In genomic region chr3:40456940-40457823, GRCh38 we compare ENCODE assay signal across 8 cellular contexts. TPM values are rescaled to one million over a fixed set of nuclear protein-coding genes. Genes with fewer than 3 reads are reported as not detected.
DNase-seq lines count a peak whose midpoint lies in the region; ATAC-seq and TF ChIP-seq lines count a peak whose summit lies in the region.

RPL14 (plus strand) TSS chr3:40457339; CDS start chr3:40457472, 133 bp downstream.

- CTCF ChIA-PET in naive thymus-derived CD4-positive, alpha-beta T cell (lab: Charles Lee) = interaction anchor here (1.0 to 1.3 kb wide), 2 partner anchors 69 to 140 kb away, joined by 3 read pairs; no protein-coding TSS in a partner anchor

- peaks cover 13% of the 10 kb centered on the region; the same call in 1 of the 2 replicates for H4K20me1 ChIP-seq in Karpas-422 (ENCODE audit: insufficient read depth, low read depth, low read length)
- peaks cover 1% of the 10 kb centered on the region for H4K20me1 ChIP-seq in fibroblast of lung (ENCODE audit: control insufficient read depth, extremely low read depth, insufficient read depth, low read length)

- H3K4me2 ChIP-seq in Karpas-422 (ENCODE audit: low read depth, low read length, poor library complexity, severe bottlenecking) (peak within 1 kb of the TSS; percentile 92), fibroblast of lung (ENCODE audit: extremely low read depth, insufficient read depth, low read length) (peak within 1 kb of the TSS; percentile 100)

- peaks cover 36% of the 10 kb centered on the region for H3K36me3 ChIP-seq in Karpas-422 (ENCODE audit: insufficient read depth, low read length)
- peaks cover 3% of the 10 kb centered on the region for H3K36me3 ChIP-seq in fibroblast of lung (ENCODE audit: control insufficient read depth, insufficient read depth, low read length)
- H3K36me3 ChIP-seq in naive thymus-derived CD4-positive, alpha-beta T cell (ENCODE audit: control insufficient read depth in 2 of 3, insufficient read depth in 3 of 3, low read length in 3 of 3) = peaks cover 8 to 36% (median 10%) of the 10 kb centered on the region in 3 experiments

- intact Hi-C loops in naive thymus-derived CD4-positive, alpha-beta T cell (cut with micrococcal nuclease) = loop anchor here (1.0 to 10.0 kb wide), 13 partner anchors 20 to 1558 kb away; partner anchors contain the start of genes EIF1B (in 2 of the 2), RPSA (in 2 of the 2), ZNF619 (in 2 of the 2) and ZNF621 (in 2 of the 2)

- peaks cover 16% of the 10 kb centered on the region for H3K4me1 Mint-ChIP-seq in activated T-helper 17 cell treated with anti-CD3 and anti-CD28 coated beads, Interleukin-2, amount 50 U/mL, for 72 hours
- peaks cover 22 to 67% (median 55%) of the 10 kb centered on the region in 7 donors for H3K4me1 Mint-ChIP-seq in naive thymus-derived CD4-positive, alpha-beta T cell
- peaks cover 15 to 44% of the 10 kb centered on the region in 2 donors for H3K4me1 Mint-ChIP-seq in stimulated activated naive B cell treated with anti-CD40 and anti-IgM and Interleukin-4, amounts not matched to agents 10 μg/mL and 1 μg/mL and 100 μg/mL, for 72 hours

- no peaks in the 10 kb centered on the region for H3K27me3 Mint-ChIP-seq in activated T-helper 17 cell treated with anti-CD3 and anti-CD28 coated beads, Interleukin-2, amount 50 U/mL, for 72 hours
- no peaks in the 10 kb centered on the region for H3K27me3 Mint-ChIP-seq in naive thymus-derived CD4-positive, alpha-beta T cell
- H3K27me3 Mint-ChIP-seq in stimulated activated naive B cell treated with anti-CD40 and anti-IgM and Interleukin-4, amounts not matched to agents 10 μg/mL and 1 μg/mL and 100 μg/mL, for 72 hours = no peaks in the 10 kb centered on the region

- DNase-seq in DMS79 treated with DMSO at 0.1 percent for 48 hours (lab: John Stamatoyannopoulos, UW) (peak; percentile 76), Karpas-422 (peak; percentile 98), RPMI8226 (peak; percentile 98), fibroblast of lung (ENCODE audit: low read depth in 2 of 2) (peak; percentile 96 to 97)
- peak; percentile 83 to 95 (median 94) for DNase-seq in naive thymus-derived CD4-positive, alpha-beta T cell
- peak; percentile 91 for DNase-seq in stimulated activated naive B cell treated with anti-CD40 and anti-IgM and Interleukin-4, amounts not matched to agents 10 μg/mL and 1 μg/mL and 100 μg/mL, for 72 hours

- no peak for TF ChIP-seq CTCF in fibroblast of lung (conservative IDR thresholded peaks at IDR 0.05 in 1 of 2, IDR thresholded peaks at IDR 0.05 in 1 of 2; ENCODE audit: low read depth in 1 of 2, low read length in 2 of 2)

- H3K4me3 Mint-ChIP-seq in activated T-helper 17 cell treated with anti-CD3 and anti-CD28 coated beads, Interleukin-2, amount 50 U/mL, for 72 hours = peak within 1 kb of the TSS; percentile 91
- H3K4me3 Mint-ChIP-seq in naive thymus-derived CD4-positive, alpha-beta T cell = peak within 1 kb of the TSS; percentile 81 to 99 (median 92)
- H3K4me3 Mint-ChIP-seq in stimulated activated naive B cell treated with anti-CD40 and anti-IgM and Interleukin-4, amounts not matched to agents 10 μg/mL and 1 μg/mL and 100 μg/mL, for 72 hours = peak within 1 kb of the TSS; percentile 85 to 87

- no peaks in the 10 kb centered on the region for H3K9me3 Mint-ChIP-seq in activated T-helper 17 cell treated with anti-CD3 and anti-CD28 coated beads, Interleukin-2, amount 50 U/mL, for 72 hours
- peaks cover 0 to 4% (median 0%) of the 10 kb centered on the region in 11 donors for H3K9me3 Mint-ChIP-seq in naive thymus-derived CD4-positive, alpha-beta T cell
- H3K9me3 Mint-ChIP-seq in stimulated activated naive B cell treated with anti-CD40 and anti-IgM and Interleukin-4, amounts not matched to agents 10 μg/mL and 1 μg/mL and 100 μg/mL, for 72 hours = peaks cover 0 to 2% of the 10 kb centered on the region in 2 donors

- no peaks in the 10 kb centered on the region for H3K9me3 ChIP-seq in Karpas-422 (ENCODE audit: low read length)
- H3K9me3 ChIP-seq in fibroblast of lung (ENCODE audit: control insufficient read depth, insufficient read depth, low read depth, low read length) = no peaks in the 10 kb centered on the region
- no peaks in the 10 kb centered on the region for H3K9me3 ChIP-seq in naive thymus-derived CD4-positive, alpha-beta T cell (ENCODE audit: control insufficient read depth in 2 of 3, low read length in 3 of 3)

- H3K4me3 ChIP-seq in Karpas-422 (ENCODE audit: low read length) = peak within 1 kb of the TSS; percentile 77
- H3K4me3 ChIP-seq in fibroblast of lung (replicated peaks in 1 of 4; ENCODE audit: control extremely low read depth in 1 of 4, insufficient read depth in 1 of 4, low read depth in 3 of 4, low read length in 4 of 4) = peak within 1 kb of the TSS; percentile 33 to 98 (median 92)
- peak within 1 kb of the TSS; percentile 61 for H3K4me3 ChIP-seq in naive thymus-derived CD4-positive, alpha-beta T cell (ENCODE audit: low read length)

- peak; percentile 67 for ATAC-seq in GM21825 (IDR thresholded peaks at IDR 0.05; ENCODE audit: unreplicated experiment)
- peak; percentile 77 for ATAC-seq in activated T-helper 17 cell treated with anti-CD3 and anti-CD28 coated beads, Interleukin-2, amount 50 U/mL, for 72 hours (replicated peaks)
- peak; percentile 82 for ATAC-seq in naive thymus-derived CD4-positive, alpha-beta T cell
- ATAC-seq in stimulated activated naive B cell treated with anti-CD40 and anti-IgM and Interleukin-4, amounts not matched to agents 10 μg/mL and 1 μg/mL and 100 μg/mL, for 72 hours (replicated peaks) = peak; percentile 76 to 77

- H3K27me3 ChIP-seq in Karpas-422 (ENCODE audit: low read length) = no peaks in the 10 kb centered on the region
- H3K27me3 ChIP-seq in fibroblast of lung (ENCODE audit: control insufficient read depth, insufficient read depth, low read length) = no peaks in the 10 kb centered on the region
- no peaks in the 10 kb centered on the region for H3K27me3 ChIP-seq in naive thymus-derived CD4-positive, alpha-beta T cell (ENCODE audit: control insufficient read depth in 2 of 2, insufficient read depth in 2 of 2, low read length in 2 of 2)

- H3K9ac ChIP-seq in Karpas-422 (ENCODE audit: low read length) (peak within 1 kb of the TSS; percentile 93), fibroblast of lung (ENCODE audit: insufficient read depth, low read length) (peak within 1 kb of the TSS; percentile 89)

- POLR2A ChIA-PET in naive thymus-derived CD4-positive, alpha-beta T cell (lab: Charles Lee) = interaction anchor here (0.7 to 3.1 kb wide), 14 partner anchors 9 to 1306 kb away, joined by 3 to 26 read pairs (median 7); partner anchors contain the start of genes CTNNB1, EIF1B, ZNF619 and ZNF620

- peaks cover 57% of the 10 kb centered on the region for H3K36me3 Mint-ChIP-seq in activated T-helper 17 cell treated with anti-CD3 and anti-CD28 coated beads, Interleukin-2, amount 50 U/mL, for 72 hours (ENCODE audit: low read depth)
- H3K36me3 Mint-ChIP-seq in naive thymus-derived CD4-positive, alpha-beta T cell = peaks cover 8 to 28% (median 25%) of the 10 kb centered on the region in 5 donors
- peaks cover 27 to 40% of the 10 kb centered on the region in 2 donors for H3K36me3 Mint-ChIP-seq in stimulated activated naive B cell treated with anti-CD40 and anti-IgM and Interleukin-4, amounts not matched to agents 10 μg/mL and 1 μg/mL and 100 μg/mL, for 72 hours

- H3K27ac Mint-ChIP-seq in activated T-helper 17 cell treated with anti-CD3 and anti-CD28 coated beads, Interleukin-2, amount 50 U/mL, for 72 hours = peak within 1 kb of the TSS; percentile 92
- peak within 1 kb of the TSS; percentile 91 to 99 (median 97) for H3K27ac Mint-ChIP-seq in naive thymus-derived CD4-positive, alpha-beta T cell
- peak within 1 kb of the TSS; percentile 93 for H3K27ac Mint-ChIP-seq in stimulated activated naive B cell treated with anti-CD40 and anti-IgM and Interleukin-4, amounts not matched to agents 10 μg/mL and 1 μg/mL and 100 μg/mL, for 72 hours

- H3K27ac ChIP-seq in Karpas-422 (ENCODE audit: low read length) = peak within 1 kb of the TSS; percentile 79
- peak within 1 kb of the TSS; percentile 96 for H3K27ac ChIP-seq in fibroblast of lung (ENCODE audit: insufficient read depth, low read length)
- H3K27ac ChIP-seq in naive thymus-derived CD4-positive, alpha-beta T cell (ENCODE audit: low read depth, low read length) = peak within 1 kb of the TSS; percentile 89

- H3K4me1 ChIP-seq in Karpas-422 (ENCODE audit: low read length) = peaks cover 37% of the 10 kb centered on the region
- H3K4me1 ChIP-seq in fibroblast of lung (ENCODE audit: control insufficient read depth, extremely low read depth, insufficient read depth, low read length) = peaks cover 5% of the 10 kb centered on the region
- peaks cover 17 to 28% of the 10 kb centered on the region in 2 donors for H3K4me1 ChIP-seq in naive thymus-derived CD4-positive, alpha-beta T cell (ENCODE audit: control insufficient read depth in 2 of 2, insufficient read depth in 2 of 2, low read length in 2 of 2)

- H2AFZ ChIP-seq in Karpas-422 (ENCODE audit: low read length) (no peak within 1 kb of the TSS), fibroblast of lung (ENCODE audit: low read length) (peak within 1 kb of the TSS; percentile 1)

- no peaks in the 10 kb centered on the region for H3K9me2 ChIP-seq in Karpas-422 (replicated peaks; ENCODE audit: insufficient read depth, low read length)

- H3K79me2 ChIP-seq in Karpas-422 (ENCODE audit: low read length) (peaks cover 31% of the 10 kb centered on the region), fibroblast of lung (ENCODE audit: control insufficient read depth, insufficient read depth, low read length) (peaks cover 30% of the 10 kb centered on the region)

RNA-seq across cellular contexts. Expression of gene RPL14, which starts in this region (rescaled TPM):
- total RNA-seq in Karpas-422 (2014; rRNA removed; shearing (Covaris generic); ENCODE audit: low replicate concordance) = 726 and 1,593 TPM in 2 replicates
- total RNA-seq in activated T-helper 17 cell treated with anti-CD3 and anti-CD28 coated beads, Interleukin-2, amount 50 U/mL, for 72 hours = 1,000 to 10,000 TPM; 2,493 to 3,227 TPM
- 314 and 493 TPM in 2 replicates for total RNA-seq in fibroblast of lung
- polyA plus RNA-seq in fibroblast of lung = 658 and 704 TPM in 2 replicates
- 1,264 and 1,271 TPM in 2 replicates for polyA plus RNA-seq in fibroblast of lung (2012)
- polyA minus RNA-seq in fibroblast of lung (ENCODE audit: low replicate concordance) = 239 and 294 TPM in 2 replicates
- total RNA-seq in naive thymus-derived CD4-positive, alpha-beta T cell = 1,000 to 10,000 TPM; 2,135 to 3,746 (median 3,320) TPM
- polyA plus RNA-seq in naive thymus-derived CD4-positive, alpha-beta T cell = 1,000 to 10,000 TPM; 1,689 to 2,002 TPM

Comparison
In these comparisons a context has a peak if more than half of its experiments do, and no peak if none do; other contexts are left out.
1. Peak in every context shown above with its lines: DNase-seq, ATAC-seq, H3K4me3 ChIP-seq and H3K27ac ChIP-seq.